2 cellular contexts compared by ENCODE assay signal in the genomic region with DNA sequence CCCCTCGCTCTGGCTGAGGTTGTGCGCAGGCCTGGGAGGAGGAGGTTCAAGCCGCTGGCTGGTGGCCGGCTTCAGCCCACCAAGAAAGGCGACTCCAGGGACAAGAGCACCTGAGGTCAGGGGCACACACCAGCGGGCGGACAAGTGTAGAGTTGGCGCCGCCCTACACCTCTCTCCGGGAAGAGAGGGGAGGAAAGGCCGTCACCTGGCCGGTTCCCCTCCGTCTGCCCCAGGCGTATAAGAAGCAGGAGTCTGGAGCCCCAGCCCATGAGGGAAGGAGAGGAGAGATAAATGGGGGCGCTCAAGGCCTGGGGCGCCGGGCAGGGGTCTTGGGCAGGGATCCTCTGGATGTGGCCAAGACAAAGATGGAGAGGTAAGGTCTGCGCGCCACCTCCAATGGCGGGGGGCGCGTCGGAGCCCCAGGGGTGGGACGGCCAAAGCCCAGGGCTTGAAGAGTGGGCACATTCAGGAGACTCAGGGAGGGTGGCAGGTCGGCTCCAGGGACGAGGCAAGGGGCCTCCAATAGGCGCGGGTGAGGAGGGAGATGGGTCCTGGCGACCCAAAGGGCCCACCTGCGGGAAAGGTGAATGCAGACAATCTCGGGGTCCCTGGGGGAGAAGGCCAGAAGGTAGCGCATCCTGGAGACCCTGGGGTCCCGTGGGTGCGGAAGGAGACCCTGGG.
TF ChIP-seq lines count a peak whose summit lies in the region.

No MANE protein-coding gene starts in this region.

TF ChIP-seq in HEK293, 187 proteins besides CTCF, POLR2A, EP300 and RAD21:
- TF ChIP-seq ZXDB (tag by site-specific recombination; IDR thresholded peaks at IDR 0.05): no peak
- no peak for TF ChIP-seq PRDM10 (tag by site-specific recombination; IDR thresholded peaks at IDR 0.05)
- 0 out of 2 replicates have a peak, but pooled peaks have one; percentile 25 for TF ChIP-seq ZBTB48 (tag by site-specific recombination; IDR thresholded peaks at IDR 0.05)
- no peak for TF ChIP-seq ZIC2 (tag by site-specific recombination; IDR thresholded peaks at IDR 0.05)
- peak; percentile 4; the same call in 1 of the 2 replicates for TF ChIP-seq SCRT2 (tag by site-specific recombination; IDR thresholded peaks at IDR 0.05)
- TF ChIP-seq ZNF785 (tag by site-specific recombination; IDR thresholded peaks at IDR 0.05): no peak
- TF ChIP-seq, protein P1, sequence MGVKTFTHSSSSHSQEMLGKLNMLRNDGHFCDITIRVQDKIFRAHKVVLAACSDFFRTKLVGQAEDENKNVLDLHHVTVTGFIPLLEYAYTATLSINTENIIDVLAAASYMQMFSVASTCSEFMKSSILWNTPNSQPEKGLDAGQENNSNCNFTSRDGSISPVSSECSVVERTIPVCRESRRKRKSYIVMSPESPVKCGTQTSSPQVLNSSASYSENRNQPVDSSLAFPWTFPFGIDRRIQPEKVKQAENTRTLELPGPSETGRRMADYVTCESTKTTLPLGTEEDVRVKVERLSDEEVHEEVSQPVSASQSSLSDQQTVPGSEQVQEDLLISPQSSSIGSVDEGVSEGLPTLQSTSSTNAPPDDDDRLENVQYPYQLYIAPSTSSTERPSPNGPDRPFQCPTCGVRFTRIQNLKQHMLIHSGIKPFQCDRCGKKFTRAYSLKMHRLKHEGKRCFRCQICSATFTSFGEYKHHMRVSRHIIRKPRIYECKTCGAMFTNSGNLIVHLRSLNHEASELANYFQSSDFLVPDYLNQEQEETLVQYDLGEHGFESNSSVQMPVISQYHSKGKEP (tag by site-specific recombination; IDR thresholded peaks at IDR 0.05): no peak
- peak; percentile 17 for TF ChIP-seq ZBTB26 (tag by site-specific recombination; optimal IDR thresholded peaks at IDR 0.05)
- TF ChIP-seq, protein P2, sequence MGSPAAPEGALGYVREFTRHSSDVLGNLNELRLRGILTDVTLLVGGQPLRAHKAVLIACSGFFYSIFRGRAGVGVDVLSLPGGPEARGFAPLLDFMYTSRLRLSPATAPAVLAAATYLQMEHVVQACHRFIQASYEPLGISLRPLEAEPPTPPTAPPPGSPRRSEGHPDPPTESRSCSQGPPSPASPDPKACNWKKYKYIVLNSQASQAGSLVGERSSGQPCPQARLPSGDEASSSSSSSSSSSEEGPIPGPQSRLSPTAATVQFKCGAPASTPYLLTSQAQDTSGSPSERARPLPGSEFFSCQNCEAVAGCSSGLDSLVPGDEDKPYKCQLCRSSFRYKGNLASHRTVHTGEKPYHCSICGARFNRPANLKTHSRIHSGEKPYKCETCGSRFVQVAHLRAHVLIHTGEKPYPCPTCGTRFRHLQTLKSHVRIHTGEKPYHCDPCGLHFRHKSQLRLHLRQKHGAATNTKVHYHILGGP (tag by site-specific recombination; IDR thresholded peaks at IDR 0.05): no peak
- peak; percentile 27; the same call in 1 of the 2 replicates for TF ChIP-seq GLIS2 (tag by site-specific recombination; IDR thresholded peaks at IDR 0.05)
- TF ChIP-seq ZBTB8A (tag by site-specific recombination; IDR thresholded peaks at IDR 0.05): no peak
- TF ChIP-seq ZNF549 (tag by site-specific recombination; IDR thresholded peaks at IDR 0.05): no peak

TF ChIP-seq in H1, 55 proteins besides CTCF, POLR2A, EP300 and RAD21:
- no peak for TF ChIP-seq GTF2F1 (IDR thresholded peaks at IDR 0.05; ENCODE audit: borderline replicate concordance, low read depth, low read length)
- 0 out of 2 replicates have a peak, but pooled peaks have one; percentile 42 for TF ChIP-seq GABPA (IDR thresholded peaks at IDR 0.05; ENCODE audit: borderline replicate concordance, insufficient read depth, low read length)
- no peak for TF ChIP-seq MAFK (IDR thresholded peaks at IDR 0.05; ENCODE audit: low read depth, low read length)
- TF ChIP-seq EZH2 (IDR thresholded peaks at IDR 0.05; ENCODE audit: low read depth, low read length, severe bottlenecking): peak; percentile 42
- peak; percentile 69 for TF ChIP-seq KDM4A (IDR thresholded peaks at IDR 0.05; ENCODE audit: low read depth, low read length, severe bottlenecking)
